Comparison of ENCODE assay signal across 7 cellular contexts in the genomic region with DNA sequence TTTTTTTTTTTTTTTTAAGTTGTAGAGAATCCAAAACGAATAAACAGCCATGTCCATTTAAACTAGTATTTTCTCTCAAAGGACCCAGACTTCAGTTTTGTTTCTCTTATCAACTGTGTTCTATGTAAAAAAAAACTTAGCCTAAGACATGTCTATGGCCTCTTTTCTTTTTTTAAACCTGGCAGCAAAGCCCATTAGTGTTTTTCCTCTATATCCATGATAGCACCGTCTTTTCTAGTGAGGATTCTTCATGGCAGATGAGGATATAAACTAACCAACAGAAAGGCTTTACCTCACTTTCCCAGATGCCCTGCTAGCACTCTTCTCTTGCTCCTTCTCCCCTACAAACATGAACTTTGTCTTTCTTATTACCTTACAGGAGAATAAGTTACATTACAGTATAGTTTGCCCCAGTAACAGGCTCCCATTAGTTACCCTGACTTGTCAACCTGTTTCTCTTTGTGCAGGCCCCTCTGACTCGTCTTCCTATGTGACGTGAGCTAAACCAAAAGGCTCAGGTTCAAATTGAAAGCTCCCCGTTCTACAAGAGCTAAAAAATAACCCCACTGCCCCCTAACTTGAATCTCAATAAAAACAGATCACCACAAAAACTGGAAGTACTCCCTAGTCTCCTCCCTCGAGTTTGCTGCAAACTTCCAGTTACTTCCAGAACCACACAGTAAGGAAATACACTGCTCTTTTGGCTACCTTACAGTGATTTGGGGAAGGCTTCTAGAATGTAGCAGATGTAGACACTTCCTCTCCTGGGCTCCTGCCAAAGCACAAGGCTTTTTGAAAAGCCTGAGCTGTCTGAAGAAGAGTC. TPM values are rescaled to one million over a fixed set of nuclear protein-coding genes. Genes with fewer than 3 reads are reported as not detected.
DNase-seq lines count a peak whose midpoint lies in the region; ATAC-seq and TF ChIP-seq lines count a peak whose summit lies in the region.

No MANE protein-coding gene starts in this region.

- no peaks in the 10 kb centered on the region for H3K9me3 ChIP-seq in sigmoid colon

- H3K4me3 ChIP-seq in sigmoid colon = peak overlapping the region in 3 of 4 donors; percentile 1 to 30 (median 22)

- intact Hi-C loops in activated CD8-positive, alpha-beta T cell treated with anti-CD3 and anti-CD28 coated beads for 36 hours (cut with micrococcal nuclease) = no loop called here
- intact Hi-C loops in cardiac septum (cut with DNase I) (loop anchor here (1.0 kb wide), 1 partner anchor 20 kb away; a partner anchor contains a TSS), sigmoid colon (cut with DNase I) (no loop called here)

- no peak for TF ChIP-seq EP300 in sigmoid colon (IDR thresholded peaks at IDR 0.05)

- CTCF ChIA-PET in activated CD8-positive, alpha-beta T cell treated with anti-CD3 and anti-CD28 coated beads for 36 hours (lab: Charles Lee) = interaction anchor here (3.7 kb wide), 1 partner anchor 82 kb away, joined by 13 read pairs; no protein-coding TSS in a partner anchor

- in situ Hi-C loops in GM13976 (cut with MboI; ENCODE audit: low sequenced_read_pairs, unreplicated experiment) = no loop called here

- H3K36me3 ChIP-seq in sigmoid colon = peaks cover 0 to 28% (median 1%) of the 10 kb centered on the region in 4 donors

- no peak for TF ChIP-seq CTCF in activated CD8-positive, alpha-beta T cell treated with anti-CD3 and anti-CD28 coated beads for 36 hours (IDR thresholded peaks at IDR 0.05)
- TF ChIP-seq CTCF in sigmoid colon (IDR thresholded peaks at IDR 0.05) (no peak), GM13976 (IDR thresholded peaks at IDR 0.05; ENCODE audit: borderline replicate concordance, control extremely low read depth, extremely low read depth, insufficient read depth, missing control alignments) (no peak)

- peak overlapping the region; percentile 71 to 82 (median 76) for H3K27ac ChIP-seq in sigmoid colon

- ATAC-seq in activated CD8-positive, alpha-beta T cell treated with anti-CD3 and anti-CD28 coated beads for 36 hours = no peak
- no peak for ATAC-seq in GM21786 (IDR thresholded peaks at IDR 0.05; ENCODE audit: unreplicated experiment)

- H3K4me1 Mint-ChIP-seq in activated CD8-positive, alpha-beta T cell treated with anti-CD3 and anti-CD28 coated beads for 36 hours (ENCODE audit: low read depth) = peaks cover 16% of the 10 kb centered on the region

- peak overlapping the region; percentile 46 for H3K27ac Mint-ChIP-seq in activated CD8-positive, alpha-beta T cell treated with anti-CD3 and anti-CD28 coated beads for 36 hours

- H3K4me1 ChIP-seq in sigmoid colon = peaks cover 0 to 19% (median 15%) of the 10 kb centered on the region in 4 donors

- no peak for TF ChIP-seq POLR2A in sigmoid colon (IDR thresholded peaks at IDR 0.05)

- H3K36me3 Mint-ChIP-seq in activated CD8-positive, alpha-beta T cell treated with anti-CD3 and anti-CD28 coated beads for 36 hours (ENCODE audit: low read depth) = peaks cover 34% of the 10 kb centered on the region

- H3K27me3 ChIP-seq in sigmoid colon = no peaks in the 10 kb centered on the region

- POLR2A ChIA-PET in activated CD8-positive, alpha-beta T cell treated with anti-CD3 and anti-CD28 coated beads for 36 hours (lab: Charles Lee) = interaction anchor here (1.3 kb wide), 1 partner anchor 18 kb away, joined by 3 read pairs; no protein-coding TSS in a partner anchor

- DNase-seq in HCEC 1CT = peak; percentile 66
- no peak for DNase-seq in activated CD8-positive, alpha-beta T cell treated with anti-CD3 and anti-CD28 coated beads for 36 hours
- peak; percentile 82 for DNase-seq in cardiac septum (ENCODE audit: low spot score)
- peak; percentile 90 for DNase-seq in sigmoid colon
- DNase-seq in GM13976 (ENCODE audit: low spot score) = no peak
- no peak for DNase-seq in activated CD4-positive, CD25-positive, alpha-beta regulatory T cell (lab: John Stamatoyannopoulos, UW)

- H3K9me3 Mint-ChIP-seq in activated CD8-positive, alpha-beta T cell treated with anti-CD3 and anti-CD28 coated beads for 36 hours = no peaks in the 10 kb centered on the region

- no peak overlapping the region for H3K4me3 Mint-ChIP-seq in activated CD8-positive, alpha-beta T cell treated with anti-CD3 and anti-CD28 coated beads for 36 hours

- no peaks in the 10 kb centered on the region for H3K27me3 Mint-ChIP-seq in activated CD8-positive, alpha-beta T cell treated with anti-CD3 and anti-CD28 coated beads for 36 hours

- WGBS in sigmoid colon, 2 donors = 53 to 68% methylated on average over 6 of the region's 6 CpGs

RNA-seq across cellular contexts. Expression of a gene that starts 20.1 kb away (rescaled TPM):
- 10 to 100 TPM; 72.2 to 72.3 TPM for total RNA-seq in activated CD8-positive, alpha-beta T cell treated with anti-CD3 and anti-CD28 coated beads for 36 hours
- 54.8 TPM for total RNA-seq in cardiac septum
- total RNA-seq in sigmoid colon = 10 to 100 TPM; 15.2 to 25.0 (median 20.0) TPM
- 10 to 100 TPM in 2 of 3 donors, 1 to 10 TPM in 1; 4.2 to 15.1 (median 11.1) TPM for polyA plus RNA-seq in sigmoid colon

RNA-seq across cellular contexts. Expression of a gene that starts 33.7 kb away (rescaled TPM):
- 1 to 10 TPM; 2.3 to 2.4 TPM for total RNA-seq in activated CD8-positive, alpha-beta T cell treated with anti-CD3 and anti-CD28 coated beads for 36 hours
- 2.4 TPM for total RNA-seq in cardiac septum
- total RNA-seq in sigmoid colon = 1 to 10 TPM; 2.1 to 5.4 (median 2.9) TPM
- 1 to 10 TPM; 1.8 to 2.4 (median 1.9) TPM for polyA plus RNA-seq in sigmoid colon

Comparison
In these comparisons a context has a peak if more than half of its experiments do, and no peak if none do; other contexts are left out.
1. DNase-seq: peak in HCEC 1CT (single experiment), cardiac septum (single experiment) and sigmoid colon (single experiment); none in activated CD8-positive, alpha-beta T cell treated with anti-CD3 and anti-CD28 coated beads for 36 hours (single experiment), GM13976 (single experiment) and activated CD4-positive, CD25-positive, alpha-beta regulatory T cell (0 of 4).